In genomic region chr5:160174780-160175437, GRCh38 we compare ENCODE assay signal across 1 cellular context.
A peak's percentile ranks its signal among the peaks of the same experiment; 100 is the strongest.
TF ChIP-seq lines count a peak whose summit lies in the region.

No MANE protein-coding gene starts in this region.

TF ChIP-seq in K562, 482 proteins besides CTCF, POLR2A, EP300 and RAD21:
- TF ChIP-seq MITF (IDR thresholded peaks at IDR 0.05) (no peak), ZNF121 (CRISPR knock-in tag; conservative IDR thresholded peaks at IDR 0.05) (peak; percentile 57)
